ENCODE assay signal across 9 cellular contexts in the genomic region with DNA sequence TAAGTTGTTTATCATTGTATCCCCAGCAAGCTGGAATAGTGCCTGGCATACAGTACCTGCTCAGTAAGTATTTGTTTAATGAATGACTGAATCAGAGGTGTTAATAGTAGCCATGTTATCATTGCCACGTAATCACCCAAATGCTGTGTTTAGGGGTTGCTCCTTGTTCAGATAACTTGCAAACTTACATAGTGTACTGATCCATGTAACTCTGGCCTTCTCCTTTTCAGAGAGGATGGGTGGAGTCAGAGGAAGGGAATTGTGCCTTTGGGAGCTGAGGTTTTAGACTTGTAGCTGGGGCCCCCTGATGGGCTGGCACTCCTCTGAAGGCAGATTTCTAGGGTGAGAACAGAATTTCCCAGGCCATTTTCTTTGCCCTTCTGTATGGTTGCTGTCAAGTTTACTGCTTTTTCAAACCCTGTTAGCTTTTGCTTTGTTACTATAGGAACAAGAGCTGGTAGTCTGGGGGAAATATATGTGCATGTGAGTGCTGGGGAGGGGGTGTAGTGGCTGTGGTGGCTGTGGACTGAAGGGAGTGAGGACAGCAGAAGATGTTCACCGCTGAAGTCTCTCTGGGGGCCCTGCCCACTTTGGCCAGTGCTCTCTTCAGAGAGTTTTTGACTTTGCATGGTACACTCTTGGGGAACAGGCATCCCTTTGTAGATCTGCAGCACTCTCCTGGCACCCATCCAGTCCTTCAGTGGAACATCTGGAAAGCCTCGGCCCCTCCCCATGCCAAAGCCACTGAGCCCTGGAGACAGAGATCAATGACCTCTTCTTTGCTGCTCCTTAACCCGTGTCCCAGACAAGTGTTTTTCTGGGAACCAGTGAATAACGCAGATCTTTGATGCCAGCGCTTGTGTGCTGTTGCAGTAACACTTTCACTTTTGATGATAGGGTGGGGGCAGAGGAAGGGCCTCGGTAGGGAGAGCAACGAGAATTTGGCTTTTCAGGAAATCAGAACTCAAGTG.
A peak's percentile ranks its signal among the peaks of the same experiment; 100 is the strongest.
DNase-seq lines count a peak whose midpoint lies in the region; ATAC-seq and TF ChIP-seq lines count a peak whose summit lies in the region.
"Had no signal": no experiment of that assay in that cellular context is flagged by ENCODE, and none has a peak within 500 bp of the region (broad histone marks: within the 10 kb centered on the region; RNA-seq: fewer than 3 reads in every experiment).

No MANE protein-coding gene starts in this region.

- peak; percentile 40 for DNase-seq in AG20443 (ENCODE audit: low spot score)
- DNase-seq in HFF-Myc (ENCODE audit: extremely low read depth, low read depth) = peak; percentile 52
- peak; percentile 32 for DNase-seq in activated CD8-positive, alpha-beta T cell treated with anti-CD3 and anti-CD28 coated beads for 36 hours
- DNase-seq in fibroblast of villous mesenchyme (ENCODE audit: low read depth) = peak; percentile 80
- peak; percentile 59 for DNase-seq in osteoblast (ENCODE audit: insufficient read length, low spot score, missing footprints)
- no peak for DNase-seq in NCI-H1092 treated with DMSO at 0.1 percent for 48 hours (lab: John Stamatoyannopoulos, UW)
- no peak for DNase-seq in NCI-H2107 treated with DMSO at 0.1 percent for 48 hours (lab: John Stamatoyannopoulos, UW; ENCODE audit: unreplicated experiment)

- CTCF ChIA-PET in activated CD8-positive, alpha-beta T cell treated with anti-CD3 and anti-CD28 coated beads for 36 hours (lab: Charles Lee) = interaction anchor here (0.8 kb wide), 1 partner anchor 75 kb away, joined by 4 read pairs; no protein-coding TSS in a partner anchor

- H3K4me2 ChIP-seq in osteoblast (ENCODE audit: insufficient read depth, low read length) = peak overlapping the region; percentile 90

- ATAC-seq in activated CD8-positive, alpha-beta T cell treated with anti-CD3 and anti-CD28 coated beads for 36 hours = peak; percentile 66
- ATAC-seq in GM19467 (IDR thresholded peaks at IDR 0.05; ENCODE audit: unreplicated experiment) = no peak

- peak overlapping the region; percentile 28 for H3K27ac ChIP-seq in osteoblast (ENCODE audit: low read depth, low read length)
- H3K27ac ChIP-seq: epithelial cell of prostate had no signal

- H3K4me3 Mint-ChIP-seq in activated CD8-positive, alpha-beta T cell treated with anti-CD3 and anti-CD28 coated beads for 36 hours = peak overlapping the region; percentile 72

- H3K36me3 ChIP-seq in osteoblast (ENCODE audit: insufficient read depth, low read length) = no peaks in the 10 kb centered on the region

- H4K20me1 ChIP-seq in osteoblast (ENCODE audit: insufficient read depth, low read length) = no peaks in the 10 kb centered on the region

- TF ChIP-seq CTCF in HFF-Myc (IDR thresholded peaks at IDR 0.05; ENCODE audit: low read depth, low read length, missing control alignments) = no peak
- no peak for TF ChIP-seq CTCF in activated CD8-positive, alpha-beta T cell treated with anti-CD3 and anti-CD28 coated beads for 36 hours (IDR thresholded peaks at IDR 0.05)
- peak; percentile 16 for TF ChIP-seq CTCF in fibroblast of villous mesenchyme (IDR thresholded peaks at IDR 0.05; ENCODE audit: insufficient read depth, low read depth, low read length)
- peak; percentile 20 for TF ChIP-seq CTCF in osteoblast (IDR thresholded peaks at IDR 0.05; ENCODE audit: extremely low read depth, low read depth, low read length)

- intact Hi-C loops in activated CD8-positive, alpha-beta T cell treated with anti-CD3 and anti-CD28 coated beads for 36 hours (cut with micrococcal nuclease) = no loop called here

- H3K4me3 ChIP-seq in HFF-Myc (replicated peaks; ENCODE audit: low read depth, low read length) (peak overlapping the region; percentile 6; the same call in 1 of the 2 replicates), fibroblast of villous mesenchyme (ENCODE audit: low read depth, low read length) (peak overlapping the region; percentile 34), osteoblast (ENCODE audit: insufficient read depth, low read length) (peak overlapping the region; percentile 71)

- no peaks in the 10 kb centered on the region for H3K27me3 Mint-ChIP-seq in activated CD8-positive, alpha-beta T cell treated with anti-CD3 and anti-CD28 coated beads for 36 hours

- peak overlapping the region; percentile 58 for H2AFZ ChIP-seq in osteoblast (ENCODE audit: low read length)

- H3K27me3 ChIP-seq in osteoblast (ENCODE audit: insufficient read depth, low read length) = no peaks in the 10 kb centered on the region

- no peaks in the 10 kb centered on the region for H3K79me2 ChIP-seq in osteoblast (ENCODE audit: insufficient read depth, low read length)

- peaks cover 38% of the 10 kb centered on the region for H3K4me1 Mint-ChIP-seq in activated CD8-positive, alpha-beta T cell treated with anti-CD3 and anti-CD28 coated beads for 36 hours (ENCODE audit: low read depth)

- peaks cover 15% of the 10 kb centered on the region for H3K4me1 ChIP-seq in osteoblast (ENCODE audit: insufficient read depth, low read length)

- H3K9me3 Mint-ChIP-seq in activated CD8-positive, alpha-beta T cell treated with anti-CD3 and anti-CD28 coated beads for 36 hours = no peaks in the 10 kb centered on the region

- no peaks in the 10 kb centered on the region for H3K36me3 Mint-ChIP-seq in activated CD8-positive, alpha-beta T cell treated with anti-CD3 and anti-CD28 coated beads for 36 hours (ENCODE audit: low read depth)

- H3K27ac Mint-ChIP-seq in activated CD8-positive, alpha-beta T cell treated with anti-CD3 and anti-CD28 coated beads for 36 hours = peak overlapping the region; percentile 61

- POLR2A ChIA-PET in activated CD8-positive, alpha-beta T cell treated with anti-CD3 and anti-CD28 coated beads for 36 hours (lab: Charles Lee) = interaction anchor here (1.3 kb wide), 2 partner anchors 10 to 210 kb away, joined by 3 to 6 read pairs; no protein-coding TSS in a partner anchor

- H3K9me3 ChIP-seq in osteoblast (ENCODE audit: low read depth, low read length) = no peaks in the 10 kb centered on the region

Comparison
In these comparisons a context has a peak if more than half of its experiments do, and no peak if none do; other contexts are left out.
1. DNase-seq: peak in AG20443 (single experiment), HFF-Myc (single experiment), activated CD8-positive, alpha-beta T cell treated with anti-CD3 and anti-CD28 coated beads for 36 hours (single experiment), fibroblast of villous mesenchyme (single experiment) and osteoblast (single experiment); none in NCI-H1092 treated with DMSO at 0.1 percent for 48 hours (single experiment) and NCI-H2107 treated with DMSO at 0.1 percent for 48 hours (single experiment).
2. H3K4me3 ChIP-seq: peak in every context shown above with its lines; median percentile 71 in osteoblast; 34 in fibroblast of villous mesenchyme; 6 in HFF-Myc.
3. CTCF ChIP-seq: peak in fibroblast of villous mesenchyme (single experiment) and osteoblast (single experiment); none in HFF-Myc (single experiment) and activated CD8-positive, alpha-beta T cell treated with anti-CD3 and anti-CD28 coated beads for 36 hours (single experiment).